ENCODE assay signal across 21 cellular contexts in the genomic region with DNA sequence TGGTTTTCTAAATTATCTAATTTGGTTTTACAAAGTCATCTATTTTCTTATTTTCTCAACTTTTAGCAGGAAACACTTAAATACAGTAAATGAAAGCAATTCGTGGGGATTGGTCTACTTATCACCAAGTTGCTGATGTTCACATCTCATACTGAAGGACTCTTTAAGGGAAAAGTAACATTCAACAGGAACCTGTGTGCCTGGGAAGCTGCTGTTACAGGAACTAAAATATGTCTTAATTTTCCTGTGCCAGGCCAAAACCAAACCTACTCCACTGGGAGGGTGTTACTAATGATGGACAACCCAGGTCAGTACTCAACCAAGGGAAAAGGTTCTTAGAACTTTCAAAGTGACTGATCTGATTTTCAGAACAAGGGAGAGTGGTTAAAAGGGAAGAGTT. TPM values are rescaled to one million over a fixed set of nuclear protein-coding genes. Genes with fewer than 3 reads are reported as not detected.
"Had no signal": no experiment of that assay in that cellular context is flagged by ENCODE, and none has a peak within 500 bp of the region (broad histone marks: within the 10 kb centered on the region; RNA-seq: fewer than 3 reads in every experiment).

No MANE protein-coding gene starts in this region.

- ATAC-seq: left cardiac atrium; lower lobe of right lung; mucosa of descending colon; naive thymus-derived CD8-positive, alpha-beta T cell; pancreas; right cardiac atrium had no signal

- H3K4me3 ChIP-seq: hepatocyte, left ventricle myocardium inferior, lower lobe of right lung, mucosa of descending colon, neural progenitor cell, pancreas had no signal

- H3K27ac ChIP-seq: hepatocyte, left ventricle myocardium inferior, lower lobe of right lung, neural progenitor cell, pancreas had no signal

- H3K9me3 ChIP-seq: left ventricle myocardium inferior, lower lobe of right lung, mucosa of descending colon, pancreas had no signal

- H3K36me3 ChIP-seq: neural progenitor cell had no signal

- DNase-seq: effector memory CD4-positive, alpha-beta T cell; erythroblast; foreskin melanocyte; head of caudate nucleus; kidney; left cardiac atrium; left ventricle myocardium inferior; lower lobe of right lung; mesendoderm; mucosa of descending colon; naive thymus-derived CD8-positive, alpha-beta T cell; occipital lobe; pancreas; right cardiac atrium; small intestine; stimulated activated CD4-positive, alpha-beta T cell treated with anti-CD3 and anti-CD28 coated beads, Interleukin-12 subunit alpha, Interleukin-12 subunit beta, amount 100 ng/mL, for 4 hours; stimulated activated naive CD4-positive, alpha-beta T cell treated with Interleukin-2 at 50 U/mL for 16 hours had no signal

- H3K27me3 ChIP-seq: hepatocyte, neural progenitor cell, pancreas had no signal

- H3K4me3 Mint-ChIP-seq: naive thymus-derived CD8-positive, alpha-beta T cell; neural progenitor cell; type B pancreatic cell had no signal

- H3K27ac Mint-ChIP-seq: neural progenitor cell, progenitor cell of endocrine pancreas, type B pancreatic cell had no signal

- H3K9me3 Mint-ChIP-seq: naive thymus-derived CD8-positive, alpha-beta T cell; neural progenitor cell; type B pancreatic cell had no signal

- H3K27me3 Mint-ChIP-seq: naive thymus-derived CD8-positive, alpha-beta T cell; progenitor cell of endocrine pancreas; type B pancreatic cell had no signal

- H3K4me2 ChIP-seq: hepatocyte, neural progenitor cell had no signal

- H2AFZ ChIP-seq: hepatocyte, neural progenitor cell had no signal

- H3K9ac ChIP-seq: neural progenitor cell had no signal

RNA-seq across cellular contexts. Expression of a gene that starts 17.6 kb away (rescaled TPM):
- total RNA-seq: hepatocyte, kidney had no signal
- polyA plus RNA-seq: hepatocyte had no signal
